ENCODE assay signal across 7 cellular contexts in the genomic region with DNA sequence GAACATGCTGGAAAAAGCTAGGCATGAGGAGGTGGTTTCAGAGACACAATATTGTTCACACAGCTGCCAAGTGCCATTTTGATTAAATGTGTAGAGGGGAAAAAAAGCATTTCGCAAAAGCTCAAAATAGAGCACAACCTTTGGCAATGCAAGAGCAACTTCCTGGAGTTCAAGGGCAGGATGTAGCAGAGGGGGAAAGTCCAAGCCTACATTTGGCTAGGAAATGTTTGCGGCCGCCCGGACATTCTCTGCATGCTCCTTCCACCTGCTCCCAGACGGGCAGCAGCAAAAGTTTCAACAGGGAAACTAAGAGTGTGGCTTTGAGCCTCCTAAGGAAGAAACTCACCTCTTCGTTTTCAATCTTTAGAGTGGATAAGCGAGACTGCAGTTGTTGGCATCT.
DNase-seq lines count a peak whose midpoint lies in the region; ATAC-seq and TF ChIP-seq lines count a peak whose summit lies in the region.
"Not testable (repeated sequence)": the region's sequence is repeated elsewhere in the genome, so short reads cannot be mapped to it uniquely, and the experiment has no call there.

No MANE protein-coding gene starts in this region.

- ATAC-seq in Right ventricle myocardium superior (ENCODE audit: poor library complexity) (peak; percentile 4), heart right ventricle (peak; percentile 16 to 74 (median 58)), right cardiac atrium (peak; percentile 11 to 48), left lung (peak; percentile 56), right lobe of liver (peak; percentile 66 to 77 (median 72)), psoas muscle (peak; percentile 52 to 65 (median 54)), aorta (ENCODE audit: low FRiP score) (peak; percentile 21)

- not testable (repeated sequence) for H3K9me3 ChIP-seq in heart right ventricle; right cardiac atrium (ENCODE audit: control insufficient read depth, low read length); left lung; right lobe of liver; psoas muscle; aorta (ENCODE audit: control insufficient read depth, low read length)

- DNase-seq in Right ventricle myocardium superior, heart right ventricle, right cardiac atrium, left lung, right lobe of liver, psoas muscle, aorta: not testable (repeated sequence)

- H3K27ac ChIP-seq in heart right ventricle; right cardiac atrium (ENCODE audit: low read length); left lung; right lobe of liver; psoas muscle; aorta (ENCODE audit: low read depth in 1 of 2, low read length in 2 of 2): not testable (repeated sequence)

- no CpG with 5 or more reads among the region's 7 CpGs for WGBS in heart right ventricle, 2 donors
- WGBS in right cardiac atrium, result no CpG with 5 or more reads among the region's 7 CpGs
- WGBS in right lobe of liver (ENCODE audit: insufficient coverage, low coverage, low lambda C conversion rate, missing lambda C conversion rate), result no CpG with 5 or more reads among the region's 7 CpGs
- no CpG with 5 or more reads among the region's 7 CpGs for WGBS in psoas muscle, 3 donors
- no CpG with 5 or more reads among the region's 7 CpGs for WGBS in aorta, 2 donors

- not testable (repeated sequence) for H3K27me3 ChIP-seq in heart right ventricle; right cardiac atrium (ENCODE audit: control insufficient read depth, insufficient read depth); left lung; right lobe of liver; psoas muscle (ENCODE audit: insufficient read depth in 3 of 3, low read length in 2 of 3); aorta (ENCODE audit: control insufficient read depth in 1 of 2, insufficient read depth in 2 of 2, low read length in 1 of 2)

- TF ChIP-seq CTCF in heart right ventricle (IDR thresholded peaks at IDR 0.05); left lung (IDR thresholded peaks at IDR 0.05); right lobe of liver (IDR thresholded peaks at IDR 0.05); psoas muscle (IDR thresholded peaks at IDR 0.05): not testable (repeated sequence)

- H3K4me1 ChIP-seq in heart right ventricle; right cardiac atrium (ENCODE audit: control insufficient read depth, insufficient read depth, low read length); left lung; right lobe of liver; psoas muscle; aorta (ENCODE audit: control insufficient read depth in 1 of 2, insufficient read depth in 2 of 2, low read length in 2 of 2): not testable (repeated sequence)

- TF ChIP-seq POLR2A in right lobe of liver (IDR thresholded peaks at IDR 0.05), result not testable (repeated sequence)

- H3K36me3 ChIP-seq in heart right ventricle; left lung; right lobe of liver; psoas muscle (ENCODE audit: insufficient read depth in 1 of 2, low read depth in 1 of 2); aorta (ENCODE audit: control insufficient read depth in 1 of 2, insufficient read depth in 2 of 2, low read length in 1 of 2): not testable (repeated sequence)

- intact Hi-C loops in Right ventricle myocardium superior (cut with DNase I); heart right ventricle (cut with DNase I); right cardiac atrium (cut with DNase I); left lung (cut with DNase I); right lobe of liver (cut with DNase I); psoas muscle (cut with DNase I); aorta (cut with DNase I): not testable (repeated sequence)

- not testable (repeated sequence) for H3K4me3 ChIP-seq in heart right ventricle; right cardiac atrium (ENCODE audit: low read length); left lung; right lobe of liver; psoas muscle; aorta (ENCODE audit: low read length in 2 of 2)

Comparison
In these comparisons a context has a peak if more than half of its experiments do, and no peak if none do; other contexts are left out.
1. ATAC-seq: peak in every context shown above with its lines; median percentile 72 in right lobe of liver; 58 in heart right ventricle; 56 in left lung; 54 in psoas muscle; 30 in right cardiac atrium; 21 in aorta; 4 in Right ventricle myocardium superior.